Comparison of ENCODE assay signal across 19 cellular contexts in the genomic region with DNA sequence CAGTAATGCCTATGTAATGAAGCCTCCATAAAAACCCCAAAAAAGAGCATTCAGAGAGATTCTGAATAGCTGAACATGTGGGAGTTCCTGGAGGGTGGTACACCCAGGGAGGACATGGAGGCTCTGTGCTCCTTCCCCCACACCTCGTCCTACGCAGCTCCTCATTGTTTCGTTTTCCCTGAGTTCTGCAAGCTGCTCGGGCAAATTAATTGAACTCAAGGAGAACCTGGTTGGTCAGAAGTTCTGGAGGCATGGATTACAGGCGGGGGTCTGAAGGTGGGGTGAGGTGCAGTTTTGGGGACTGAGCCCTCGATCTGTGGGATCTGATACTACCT.
DNase-seq lines count a peak whose midpoint lies in the region; ATAC-seq and TF ChIP-seq lines count a peak whose summit lies in the region.
"Had no signal": no experiment of that assay in that cellular context is flagged by ENCODE, and none has a peak within 500 bp of the region (broad histone marks: within the 10 kb centered on the region; RNA-seq: fewer than 3 reads in every experiment).

No MANE protein-coding gene starts in this region.

- no peak for TF ChIP-seq CTCF in breast epithelium (IDR thresholded peaks at IDR 0.05)
- no peak for TF ChIP-seq CTCF in MCF 10A (IDR thresholded peaks at IDR 0.05; ENCODE audit: unreplicated experiment)
- no peak for TF ChIP-seq CTCF in progenitor cell of endocrine pancreas (IDR thresholded peaks at IDR 0.05; ENCODE audit: unreplicated experiment)
- TF ChIP-seq CTCF in H9 (conservative IDR thresholded peaks at IDR 0.05) = no peak

- no peak overlapping the region for H2BK5ac ChIP-seq in H9 (ENCODE audit: insufficient read length, low read length)

- H3K9me3 ChIP-seq in breast epithelium (no peaks in the 10 kb centered on the region), H9 (ENCODE audit: control insufficient read depth, low read depth, low read length) (no peaks in the 10 kb centered on the region)

- no peak overlapping the region for H2AFZ ChIP-seq in H9 (ENCODE audit: low read length)
- H2AFZ ChIP-seq: GM23248 had no signal

- H4K5ac ChIP-seq in H9 (ENCODE audit: insufficient read length, low read depth, low read length) = no peak overlapping the region

- H3K4me3 Mint-ChIP-seq in MCF 10A (ENCODE audit: unreplicated experiment) = no peak overlapping the region
- no peak overlapping the region for H3K4me3 Mint-ChIP-seq in progenitor cell of endocrine pancreas (ENCODE audit: low read depth)
- no peak overlapping the region for H3K4me3 Mint-ChIP-seq in H9
- no peak overlapping the region for H3K4me3 Mint-ChIP-seq in activated CD8-positive, alpha-beta T cell treated with anti-CD3 and anti-CD28 coated beads, Interleukin-2, amount 10 ng/mL, durations not matched to agents 7 days and 5 days
- H3K4me3 Mint-ChIP-seq: CD4-positive, alpha-beta memory T cell had no signal

- H3K9me3 Mint-ChIP-seq in MCF 10A (ENCODE audit: unreplicated experiment) (no peaks in the 10 kb centered on the region), progenitor cell of endocrine pancreas (ENCODE audit: low read depth) (no peaks in the 10 kb centered on the region), H9 (no peaks in the 10 kb centered on the region)
- no peaks in the 10 kb centered on the region for H3K9me3 Mint-ChIP-seq in activated CD8-positive, alpha-beta T cell treated with anti-CD3 and anti-CD28 coated beads, Interleukin-2, amount 10 ng/mL, durations not matched to agents 7 days and 5 days (ENCODE audit: insufficient read depth)

- intact Hi-C loops in breast epithelium (cut with DNase I; ENCODE audit: low total_unique reads) = no loop called here
- intact Hi-C loops in MCF 10A (cut with micrococcal nuclease) = no loop called here
- intact Hi-C loops in head of caudate nucleus (cut with DNase I) = no loop called here
- intact Hi-C loops in posterior cingulate gyrus (cut with DNase I) = no loop called here

- ATAC-seq in activated CD8-positive, alpha-beta T cell treated with anti-CD3 and anti-CD28 coated beads, Interleukin-2, amount 10 ng/mL, durations not matched to agents 7 days and 5 days = no peak

- H4K20me1 ChIP-seq in H9 (ENCODE audit: control insufficient read depth, insufficient read depth, insufficient read length) = no peaks in the 10 kb centered on the region

- H3K79me1 ChIP-seq in H9 (ENCODE audit: insufficient read depth, low read depth, low read length, poor library complexity, severe bottlenecking) = no peaks in the 10 kb centered on the region

- CTCF ChIA-PET in MCF 10A (lab: Yijun Ruan, JAX) = interaction anchor here (1.2 kb wide), 1 partner anchor 175 kb away, joined by 3 read pairs; no protein-coding TSS in a partner anchor
- CTCF ChIA-PET in activated CD8-positive, alpha-beta T cell treated with anti-CD3 and anti-CD28 coated beads, Interleukin-2, amount 10 ng/mL, durations not matched to agents 7 days and 5 days (lab: Charles Lee) = interaction anchor here (0.7 kb wide), 1 partner anchor 176 kb away, joined by 3 read pairs; no protein-coding TSS in a partner anchor

- no peaks in the 10 kb centered on the region for H3K36me3 ChIP-seq in breast epithelium

- H3K23ac ChIP-seq in H9 (ENCODE audit: insufficient read length, low read depth, low read length) = no peak overlapping the region

- no peak overlapping the region for H3K18ac ChIP-seq in H9 (ENCODE audit: insufficient read length, low read depth, low read length)

- H3K27me3 ChIP-seq in breast epithelium (no peaks in the 10 kb centered on the region), H9 (ENCODE audit: insufficient read depth, low read length) (no peaks in the 10 kb centered on the region)

- no peak overlapping the region for H2BK120ac ChIP-seq in H9 (ENCODE audit: low read depth, low read length, poor library complexity, severe bottlenecking)

- POLR2A ChIA-PET in MCF 10A (lab: Yijun Ruan, JAX) = no interaction called here
- POLR2A ChIA-PET in activated CD8-positive, alpha-beta T cell treated with anti-CD3 and anti-CD28 coated beads, Interleukin-2, amount 10 ng/mL, durations not matched to agents 7 days and 5 days (lab: Charles Lee) = no interaction called here

- no peak overlapping the region for H3K4ac ChIP-seq in H9 (ENCODE audit: low read depth, low read length)

- H2BK12ac ChIP-seq in H9 (ENCODE audit: insufficient read length, low read depth, low read length) = no peak overlapping the region

- peak overlapping the region in 2 of 3 donors; percentile 25 to 34 for H3K4me3 ChIP-seq in breast epithelium
- H3K4me3 ChIP-seq: GM23248, SK-N-MC had no signal

- no peak overlapping the region for H4K91ac ChIP-seq in H9 (ENCODE audit: insufficient read length, low read depth, low read length)

- H3K9ac ChIP-seq in H9 (ENCODE audit: extremely low read depth, insufficient read length, low read length) = no peak overlapping the region
- H3K9ac ChIP-seq: GM23248 had no signal

- BruUV-seq in MCF 10A (replicated peaks; lab: Mats Ljungman, UMichigan) = no TSS peak

- no peak overlapping the region for H2BK15ac ChIP-seq in H9 (ENCODE audit: low read depth, low read length)

- no peak for TF ChIP-seq POLR2A in breast epithelium (IDR thresholded peaks at IDR 0.05)

- H3K27ac ChIP-seq in breast epithelium (peak overlapping the region; percentile 83 to 90), H9 (ENCODE audit: insufficient read length, low read depth, low read length) (no peak overlapping the region)
- H3K27ac ChIP-seq: GM23248, SK-N-MC had no signal

- H3K36me3 Mint-ChIP-seq in MCF 10A (ENCODE audit: insufficient read depth, unreplicated experiment) (peaks cover 14% of the 10 kb centered on the region), progenitor cell of endocrine pancreas (ENCODE audit: insufficient read depth) (peaks cover 4% of the 10 kb centered on the region), H9 (ENCODE audit: insufficient read depth in 1 of 3, low read depth in 3 of 3) (peaks cover 0 to 6% (median 0%) of the 10 kb centered on the region in 3 experiments; a peak in 2 of 7 replicates)
- peaks cover 2% of the 10 kb centered on the region for H3K36me3 Mint-ChIP-seq in activated CD8-positive, alpha-beta T cell treated with anti-CD3 and anti-CD28 coated beads, Interleukin-2, amount 10 ng/mL, durations not matched to agents 7 days and 5 days (ENCODE audit: low read depth)

- no CpG with 5 or more reads among the region's 6 CpGs for WGBS in H9 (ENCODE audit: extremely low coverage, insufficient read length, low lambda C conversion rate)

- H4K8ac ChIP-seq in H9 (replicated peaks; ENCODE audit: insufficient read length, low read depth, low read length) = no peak overlapping the region

- no peaks in the 10 kb centered on the region for H3K79me2 ChIP-seq in H9 (ENCODE audit: insufficient read depth, low read length)

- no peaks in the 10 kb centered on the region for H3K23me2 ChIP-seq in H9 (ENCODE audit: insufficient read length, low read depth, low read length, poor library complexity, severe bottlenecking)

- H2BK20ac ChIP-seq in H9 (ENCODE audit: low read depth, low read length, poor library complexity, severe bottlenecking) = no peak overlapping the region

- no peak overlapping the region for H2AK5ac ChIP-seq in H9 (ENCODE audit: insufficient read length, low read length)

- H3K4me1 Mint-ChIP-seq in MCF 10A (ENCODE audit: insufficient read depth, unreplicated experiment) (no peaks in the 10 kb centered on the region), progenitor cell of endocrine pancreas (ENCODE audit: low read depth) (peaks cover 15% of the 10 kb centered on the region), H9 (no peaks in the 10 kb centered on the region; a peak in 1 of 4 replicates)
- H3K4me1 Mint-ChIP-seq in activated CD8-positive, alpha-beta T cell treated with anti-CD3 and anti-CD28 coated beads, Interleukin-2, amount 10 ng/mL, durations not matched to agents 7 days and 5 days (ENCODE audit: low read depth) = no peaks in the 10 kb centered on the region
- H3K4me1 Mint-ChIP-seq: CD4-positive, alpha-beta memory T cell had no signal

- H3K4me2 ChIP-seq in H9 (ENCODE audit: insufficient read depth, insufficient read length, low read length) = no peak overlapping the region

- no peak overlapping the region for H3T11ph ChIP-seq in H9 (ENCODE audit: low read length)

- no peak overlapping the region for H3K14ac ChIP-seq in H9 (ENCODE audit: insufficient read depth, low read length)

- H3K4me1 ChIP-seq in breast epithelium (no peaks in the 10 kb centered on the region), H9 (ENCODE audit: insufficient read depth, low read length) (no peaks in the 10 kb centered on the region)

- no peak overlapping the region for H3K56ac ChIP-seq in H9 (ENCODE audit: insufficient read length, low read depth, low read length)

- no peaks in the 10 kb centered on the region for H3K27me3 Mint-ChIP-seq in MCF 10A (ENCODE audit: insufficient read depth, unreplicated experiment)
- no peaks in the 10 kb centered on the region for H3K27me3 Mint-ChIP-seq in progenitor cell of endocrine pancreas
- no peaks in the 10 kb centered on the region for H3K27me3 Mint-ChIP-seq in H9 (ENCODE audit: low read depth)
- no peaks in the 10 kb centered on the region for H3K27me3 Mint-ChIP-seq in activated CD8-positive, alpha-beta T cell treated with anti-CD3 and anti-CD28 coated beads, Interleukin-2, amount 10 ng/mL, durations not matched to agents 7 days and 5 days (ENCODE audit: low read depth)
- H3K27me3 Mint-ChIP-seq: CD4-positive, alpha-beta memory T cell had no signal

- H3K27ac Mint-ChIP-seq in MCF 10A (ENCODE audit: low read depth, unreplicated experiment) (no peak overlapping the region), progenitor cell of endocrine pancreas (peak overlapping the region; percentile 81), H9 (no peak overlapping the region)
- H3K27ac Mint-ChIP-seq in activated CD8-positive, alpha-beta T cell treated with anti-CD3 and anti-CD28 coated beads, Interleukin-2, amount 10 ng/mL, durations not matched to agents 7 days and 5 days = no peak overlapping the region
- H3K27ac Mint-ChIP-seq: CD4-positive, alpha-beta memory T cell had no signal

- no peak for DNase-seq in breast epithelium (ENCODE audit: low spot score in 2 of 2)
- DNase-seq in MCF 10A (ENCODE audit: unreplicated experiment) = no peak
- DNase-seq in head of caudate nucleus = peak in 39 of 42 donors; percentile 10 to 88 (median 51)
- no peak for DNase-seq in progenitor cell of endocrine pancreas (ENCODE audit: low spot score, unreplicated experiment)
- DNase-seq in hypothalamus (lab: John Stamatoyannopoulos, UW) = no peak
- DNase-seq in H9 = no peak
- no peak for DNase-seq in activated CD8-positive, alpha-beta T cell treated with anti-CD3 and anti-CD28 coated beads, Interleukin-2, amount 10 ng/mL, durations not matched to agents 7 days and 5 days
- no peak for DNase-seq in posterior cingulate gyrus
- DNase-seq: 8988T; CD4-positive, alpha-beta memory T cell; DMS 273 treated with DMSO at 0.1 percent for 48 hours; GF-D8; GM23248; KG1; NCI-H1048; NCI-H2081 treated with DMSO at 0.1 percent for 48 hours; NCI-H510A treated with DMSO at 0.1 percent for 48 hours; NCI-H82 had no signal

Comparison
In these comparisons a context has a peak if more than half of its experiments do, and no peak if none do; other contexts are left out.
1. DNase-seq: peak in head of caudate nucleus (39 of 42); none in breast epithelium (0 of 2), MCF 10A (single experiment), progenitor cell of endocrine pancreas (single experiment), hypothalamus (0 of 51), H9 (single experiment), activated CD8-positive, alpha-beta T cell treated with anti-CD3 and anti-CD28 coated beads, Interleukin-2, amount 10 ng/mL, durations not matched to agents 7 days and 5 days (single experiment) and posterior cingulate gyrus (0 of 10).